In genomic region chr6:108732101-108732870, GRCh38 we compare ENCODE assay signal across 13 cellular contexts.
A peak's percentile ranks its signal among the peaks of the same experiment; 100 is the strongest.
DNase-seq lines count a peak whose midpoint lies in the region; TF ChIP-seq lines count a peak whose summit lies in the region.
"Had no signal": no experiment of that assay in that cellular context is flagged by ENCODE, and none has a peak within 500 bp of the region (broad histone marks: within the 10 kb centered on the region; RNA-seq: fewer than 3 reads in every experiment).

No MANE protein-coding gene starts in this region.

- peaks cover 32% of the 10 kb centered on the region for H3K4me1 Mint-ChIP-seq in nephron progenitor cell

- no peaks in the 10 kb centered on the region for H3K9me3 Mint-ChIP-seq in nephron progenitor cell

- H3K27me3 ChIP-seq in SJSA1 (replicated peaks): no peaks in the 10 kb centered on the region
- H3K27me3 ChIP-seq in transverse colon: no peaks in the 10 kb centered on the region
- H3K27me3 ChIP-seq: suprapubic skin had no signal

- H3K36me3 ChIP-seq in SJSA1 (no peaks in the 10 kb centered on the region), transverse colon (no peaks in the 10 kb centered on the region)
- H3K36me3 ChIP-seq: suprapubic skin had no signal

- no peak overlapping the region for H3K4me3 Mint-ChIP-seq in nephron progenitor cell

- H3K36me3 Mint-ChIP-seq in nephron progenitor cell (ENCODE audit: low read depth): no peaks in the 10 kb centered on the region

- 76 to 80% methylated on average over 2 to 16 of the region's 16 CpGs for WGBS in transverse colon (ENCODE audit: low coverage in 1 of 2), 2 donors

- TF ChIP-seq CTCF in transverse colon (IDR thresholded peaks at IDR 0.05) (no peak), nephron progenitor cell (IDR thresholded peaks at IDR 0.05) (no peak)

- no peaks in the 10 kb centered on the region for H3K9me3 ChIP-seq in SJSA1 (replicated peaks)
- H3K9me3 ChIP-seq in transverse colon: no peaks in the 10 kb centered on the region
- H3K9me3 ChIP-seq: suprapubic skin had no signal

- in situ Hi-C loops in transverse colon (cut with MboI; ENCODE audit: low pct_ligation_motif_present in 1 of 4, low pct_unique_long_range_greater_than_20kb in 1 of 4, low sequenced_read_pairs in 3 of 4): no loop called here

- DNase-seq in HS-5 (ENCODE audit: low read depth): peak; percentile 56
- peak; percentile 44 to 59 for DNase-seq in SJSA1 (ENCODE audit: low read depth in 1 of 2, low spot score in 2 of 2)
- DNase-seq in hepatic stellate cell (ENCODE audit: low spot score): peak; percentile 53
- DNase-seq in transverse colon: peak; percentile 67
- no peak for DNase-seq in nephron progenitor cell
- DNase-seq in NCI-H2107 treated with DMSO at 0.1 percent for 48 hours (lab: John Stamatoyannopoulos, UW; ENCODE audit: unreplicated experiment): no peak
- DNase-seq in NCI-H526 treated with DMSO at 0.1 percent for 48 hours (lab: John Stamatoyannopoulos, UW): no peak
- DNase-seq: amygdala, KG1, NCI-H2171 treated with DMSO at 0.1 percent for 48 hours, retina, Right ventricle myocardium superior had no signal

- peaks cover 40% of the 10 kb centered on the region for H3K27me3 Mint-ChIP-seq in nephron progenitor cell (ENCODE audit: low read depth, poor library complexity)

- TF ChIP-seq EP300 in transverse colon (IDR thresholded peaks at IDR 0.05; ENCODE audit: low read depth): no peak

- intact Hi-C loops in transverse colon (cut with DNase I; ENCODE audit: low total_unique reads): no loop called here

- H3K4me1 ChIP-seq in SJSA1 (replicated peaks): peaks cover 41% of the 10 kb centered on the region
- peaks cover 0 to 14% (median 2%) of the 10 kb centered on the region in 4 donors for H3K4me1 ChIP-seq in transverse colon

- no peak overlapping the region for H3K4me3 ChIP-seq in SJSA1
- H3K4me3 ChIP-seq in transverse colon: no peak overlapping the region
- H3K4me3 ChIP-seq: suprapubic skin had no signal

- no peak for TF ChIP-seq POLR2A in transverse colon (IDR thresholded peaks at IDR 0.05)

- H3K27ac ChIP-seq in SJSA1 (0 out of 2 replicates have a peak overlapping the region, but pooled peaks have one; percentile 10), transverse colon (peak overlapping the region in 2 of 4 donors; percentile 7 to 60)
- H3K27ac ChIP-seq: suprapubic skin had no signal

- no peak overlapping the region for H3K27ac Mint-ChIP-seq in nephron progenitor cell

Comparison
In these comparisons a context has a peak if more than half of its experiments do, and no peak if none do; other contexts are left out.
1. DNase-seq: peak in HS-5 (single experiment), SJSA1 (2 of 2), hepatic stellate cell (single experiment) and transverse colon (single experiment); none in nephron progenitor cell (single experiment), NCI-H2107 treated with DMSO at 0.1 percent for 48 hours (single experiment) and NCI-H526 treated with DMSO at 0.1 percent for 48 hours (single experiment).